ENCODE assay signal across 8 cellular contexts in the genomic region with DNA sequence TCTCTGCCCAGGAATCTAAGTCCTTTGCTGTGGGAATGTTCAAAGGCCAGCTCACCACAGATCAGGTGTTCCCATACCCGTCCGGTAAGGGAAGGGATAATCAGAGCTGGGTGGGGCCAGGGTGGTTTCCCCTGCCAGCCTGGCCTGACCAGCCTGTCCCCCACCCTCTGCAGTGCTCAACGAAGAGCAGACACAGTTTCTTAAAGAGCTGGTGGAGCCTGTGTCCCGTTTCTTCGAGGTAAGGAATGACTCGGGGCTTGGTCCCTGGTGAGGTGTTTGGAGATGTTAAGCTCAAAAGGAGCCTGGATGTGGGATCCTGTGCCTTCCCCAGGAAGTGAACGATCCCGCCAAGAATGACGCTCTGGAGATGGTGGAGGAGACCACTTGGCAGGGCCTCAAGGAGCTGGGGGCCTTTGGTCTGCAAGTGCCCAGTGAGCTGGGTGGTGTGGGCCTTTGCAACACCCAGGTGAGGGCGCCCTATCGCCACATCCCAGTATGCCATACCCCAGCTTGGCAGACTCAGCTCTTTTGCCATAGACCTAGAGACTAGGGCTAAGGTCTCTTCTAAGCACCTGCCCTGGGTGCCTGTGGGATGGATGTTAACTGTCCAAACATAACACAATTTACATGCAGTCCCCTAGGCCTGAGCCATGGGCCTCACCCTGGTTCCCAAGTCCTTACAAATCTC. TPM values are rescaled to one million over a fixed set of nuclear protein-coding genes. Genes with fewer than 3 reads are reported as not detected.
DNase-seq lines count a peak whose midpoint lies in the region; ATAC-seq and TF ChIP-seq lines count a peak whose summit lies in the region.

No MANE protein-coding gene starts in this region.

- H3K27me3 Mint-ChIP-seq in CD4-positive, alpha-beta memory T cell, result no peaks in the 10 kb centered on the region

- CTCF ChIA-PET in CD4-positive, alpha-beta memory T cell (lab: Charles Lee; ENCODE audit: partially characterized antibody), result interaction anchor here (0.6 to 5.9 kb wide), 14 partner anchors 12 to 175 kb away, joined by 3 to 79 read pairs (median 5); a partner anchor contains a TSS

- peaks cover 25 to 55% (median 39%) of the 10 kb centered on the region in 4 donors for H3K4me1 Mint-ChIP-seq in CD4-positive, alpha-beta memory T cell

- H3K36me3 Mint-ChIP-seq in CD4-positive, alpha-beta memory T cell, result peaks cover 6 to 38% of the 10 kb centered on the region in 2 donors

- no peaks in the 10 kb centered on the region for H3K9me3 ChIP-seq in CD4-positive, alpha-beta memory T cell (ENCODE audit: control insufficient read depth in 1 of 2, low read length in 2 of 2)
- H3K9me3 ChIP-seq in SK-N-MC (ENCODE audit: low read depth, low read length) (no peaks in the 10 kb centered on the region), ascending aorta (no peaks in the 10 kb centered on the region), smooth muscle cell (replicated peaks; ENCODE audit: low read depth) (no peaks in the 10 kb centered on the region)

- 27% methylated on average over 11 of the region's 11 CpGs for WGBS in smooth muscle cell (ENCODE audit: low lambda C conversion rate)

- no peaks in the 10 kb centered on the region for H3K9me3 Mint-ChIP-seq in CD4-positive, alpha-beta memory T cell

- H3K36me3 ChIP-seq in CD4-positive, alpha-beta memory T cell (ENCODE audit: insufficient read depth, low read length), result peaks cover 23% of the 10 kb centered on the region
- peaks cover 47% of the 10 kb centered on the region for H3K36me3 ChIP-seq in SK-N-MC (ENCODE audit: insufficient read depth, low read length)
- H3K36me3 ChIP-seq in ascending aorta, result peaks cover 38 to 40% of the 10 kb centered on the region in 2 donors
- H3K36me3 ChIP-seq in smooth muscle cell (ENCODE audit: low read depth), result no peaks in the 10 kb centered on the region

- H3K27ac Mint-ChIP-seq in CD4-positive, alpha-beta memory T cell, result peak overlapping the region; percentile 93 to 98 (median 94)

- DNase-seq in CD4-positive, alpha-beta memory T cell, result peak; percentile 51 to 69 (median 57)
- DNase-seq in HK-2 (ENCODE audit: unreplicated experiment) (peak; percentile 69), SK-N-MC (ENCODE audit: low read depth, low spot score) (no peak), ascending aorta (ENCODE audit: low spot score in 2 of 2) (no peak), smooth muscle cell (lab: John Stamatoyannopoulos, UW; ENCODE audit: unreplicated experiment) (no peak), NCI-H526 treated with DMSO at 0.1 percent for 48 hours (lab: John Stamatoyannopoulos, UW) (no peak)

- peaks cover 24% of the 10 kb centered on the region for H3F3A ChIP-seq in smooth muscle cell (ENCODE audit: low read depth)

- TF ChIP-seq CTCF in ascending aorta (IDR thresholded peaks at IDR 0.05) (peak; percentile 20 to 48 (median 34)), smooth muscle cell (IDR thresholded peaks at IDR 0.05; ENCODE audit: borderline replicate concordance, insufficient read depth, poor library complexity, severe bottlenecking) (peak; percentile 39)

- peak overlapping the region; percentile 96 for H3K4me2 ChIP-seq in smooth muscle cell

- peaks cover 48% of the 10 kb centered on the region for H3K4me1 ChIP-seq in CD4-positive, alpha-beta memory T cell (ENCODE audit: insufficient read depth, low read length)
- peaks cover 20 to 36% of the 10 kb centered on the region in 2 donors for H3K4me1 ChIP-seq in ascending aorta
- H3K4me1 ChIP-seq in smooth muscle cell (ENCODE audit: low read depth), result peaks cover 35% of the 10 kb centered on the region

- intact Hi-C loops in CD4-positive, alpha-beta memory T cell (cut with micrococcal nuclease), result loop anchor here (1.0 to 2.0 kb wide), 2 partner anchors 60 to 76 kb away; a partner anchor contains a TSS
- intact Hi-C loops in ascending aorta (cut with DNase I), result no loop called here

- no peak overlapping the region for H2AFZ ChIP-seq in smooth muscle cell (ENCODE audit: low read depth)

- peaks cover 11% of the 10 kb centered on the region for H3K79me2 ChIP-seq in smooth muscle cell (ENCODE audit: low read depth)

- H4K20me1 ChIP-seq in smooth muscle cell (ENCODE audit: low read depth), result peaks cover 53% of the 10 kb centered on the region

- no peak for ATAC-seq in GM18511 (IDR thresholded peaks at IDR 0.05; ENCODE audit: unreplicated experiment)

- no peaks in the 10 kb centered on the region for H3K27me3 ChIP-seq in CD4-positive, alpha-beta memory T cell (ENCODE audit: insufficient read depth, low read length)
- H3K27me3 ChIP-seq in ascending aorta, result no peaks in the 10 kb centered on the region
- H3K27me3 ChIP-seq in smooth muscle cell (ENCODE audit: low read depth), result no peaks in the 10 kb centered on the region

- peak overlapping the region; percentile 82 for H3K9ac ChIP-seq in SK-N-MC (ENCODE audit: insufficient read length)
- peak overlapping the region; percentile 96 for H3K9ac ChIP-seq in smooth muscle cell (ENCODE audit: low read depth)

- POLR2A ChIA-PET in CD4-positive, alpha-beta memory T cell (lab: Charles Lee; ENCODE audit: partially characterized antibody), result interaction anchor here (0.7 to 15.3 kb wide), 17 partner anchors 15 to 259 kb away, joined by 3 to 435 read pairs (median 5); a partner anchor contains a TSS

- H3K27ac ChIP-seq in CD4-positive, alpha-beta memory T cell (ENCODE audit: low read depth, low read length), result peak overlapping the region; percentile 80
- peak overlapping the region; percentile 98 for H3K27ac ChIP-seq in SK-N-MC
- peak overlapping the region; percentile 96 to 100 for H3K27ac ChIP-seq in ascending aorta
- H3K27ac ChIP-seq in smooth muscle cell (ENCODE audit: low read depth), result peak overlapping the region; percentile 95

- peak overlapping the region; percentile 54 to 89 for H3K4me3 ChIP-seq in CD4-positive, alpha-beta memory T cell (ENCODE audit: low read length in 2 of 2)
- H3K4me3 ChIP-seq in SK-N-MC (peak overlapping the region; percentile 90), ascending aorta (peak overlapping the region; percentile 81 to 98), iPS-11a (ENCODE audit: low read depth, low read length) (peak overlapping the region; percentile 91), smooth muscle cell (peak overlapping the region; percentile 82)

- peak overlapping the region; percentile 87 to 98 (median 92) for H3K4me3 Mint-ChIP-seq in CD4-positive, alpha-beta memory T cell

RNA-seq across cellular contexts. Expression of a gene that starts 1.0 kb away (rescaled TPM):
- total RNA-seq in CD4-positive, alpha-beta memory T cell, result 100 to 1,000 TPM; 340 to 342 TPM
- 100 to 1,000 TPM; 110 to 118 TPM for polyA plus RNA-seq in CD4-positive, alpha-beta memory T cell
- total RNA-seq in ascending aorta, result 1,048 TPM
- total RNA-seq in smooth muscle cell, result 136 and 185 TPM in 2 replicates
- polyA plus RNA-seq in smooth muscle cell, result 331 and 541 TPM in 2 replicates

RNA-seq across cellular contexts. Expression of a gene that starts 1.1 kb away (rescaled TPM):
- total RNA-seq in CD4-positive, alpha-beta memory T cell, result 1 to 10 TPM; 7.2 to 7.6 TPM
- under 1 TPM; 0.44 to 0.50 TPM for polyA plus RNA-seq in CD4-positive, alpha-beta memory T cell
- 34.9 TPM for total RNA-seq in ascending aorta
- 9.4 and 12.3 TPM in 2 replicates for total RNA-seq in smooth muscle cell
- 2.3 and 4.2 TPM in 2 replicates for polyA plus RNA-seq in smooth muscle cell

RNA-seq across cellular contexts. Expression of a gene that starts 13.6 kb away (rescaled TPM):
- 10 to 100 TPM; 75.1 to 76.8 TPM for total RNA-seq in CD4-positive, alpha-beta memory T cell
- polyA plus RNA-seq in CD4-positive, alpha-beta memory T cell, result 10 to 100 TPM; 22.0 to 23.7 TPM
- total RNA-seq in ascending aorta, result 17.2 TPM
- total RNA-seq in smooth muscle cell, result 26.1 and 31.8 TPM in 2 replicates
- polyA plus RNA-seq in smooth muscle cell, result 46.7 and 49.6 TPM in 2 replicates

RNA-seq across cellular contexts. Expression of a gene that starts 18.5 kb away (rescaled TPM):
- 10 to 100 TPM; 45.8 to 55.8 TPM for total RNA-seq in CD4-positive, alpha-beta memory T cell
- polyA plus RNA-seq in CD4-positive, alpha-beta memory T cell, result 10 to 100 TPM; 11.4 to 29.8 TPM
- 13.3 TPM for total RNA-seq in ascending aorta
- total RNA-seq in smooth muscle cell, result 41.6 and 48.5 TPM in 2 replicates
- polyA plus RNA-seq in smooth muscle cell, result 33.8 and 46.5 TPM in 2 replicates

RNA-seq across cellular contexts. Expression of a gene that starts 21.5 kb away (rescaled TPM):
- total RNA-seq in CD4-positive, alpha-beta memory T cell, result 100 to 1,000 TPM; 324 to 327 TPM
- 100 to 1,000 TPM; 741 to 896 TPM for polyA plus RNA-seq in CD4-positive, alpha-beta memory T cell
- total RNA-seq in ascending aorta, result 422 TPM
- total RNA-seq in smooth muscle cell, result 305 and 363 TPM in 2 replicates
- 725 and 735 TPM in 2 replicates for polyA plus RNA-seq in smooth muscle cell

Comparison
In these comparisons a context has a peak if more than half of its experiments do, and no peak if none do; other contexts are left out.
1. DNase-seq: peak in CD4-positive, alpha-beta memory T cell (5 of 5) and HK-2 (single experiment); none in SK-N-MC (single experiment), ascending aorta (0 of 2), smooth muscle cell (single experiment) and NCI-H526 treated with DMSO at 0.1 percent for 48 hours (single experiment).
2. Peak in every context shown above with its lines, with median percentiles within 50 percentile points of each other: H3K27ac ChIP-seq and H3K4me3 ChIP-seq.